8 cellular contexts compared by ENCODE assay signal in the genomic region with DNA sequence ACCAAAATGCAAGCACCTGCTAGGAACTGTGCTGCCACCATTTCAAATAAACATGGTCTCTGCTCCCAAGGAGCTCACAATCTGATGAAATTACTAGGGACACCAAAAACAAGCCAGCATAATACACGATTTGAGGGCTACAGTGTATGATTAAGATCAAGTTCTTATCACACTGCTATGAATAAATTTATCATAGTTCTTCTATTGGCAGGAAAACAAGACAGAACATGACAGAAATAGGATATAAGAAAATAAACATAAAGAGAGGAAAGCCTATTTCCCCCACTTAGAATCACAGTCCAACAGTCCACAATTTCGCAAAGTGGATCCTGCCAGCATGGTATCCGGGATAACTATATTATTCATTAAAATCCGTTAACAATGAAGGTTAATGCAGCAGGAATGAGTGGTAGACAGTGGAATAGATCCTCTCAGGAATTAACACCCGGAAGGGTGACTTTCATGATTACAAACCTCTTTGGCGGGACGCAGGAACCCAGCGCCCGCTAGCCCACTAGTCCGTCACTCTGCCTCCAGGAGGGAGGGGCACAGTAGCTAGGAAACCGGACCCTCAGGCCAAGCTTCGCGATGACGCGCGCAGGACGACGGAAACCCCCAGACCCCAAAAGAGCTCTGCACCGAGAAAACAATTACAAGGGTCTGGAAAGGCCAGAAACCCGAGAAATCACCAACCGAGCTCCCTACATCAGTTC. TPM values are rescaled to one million over a fixed set of nuclear protein-coding genes. Genes with fewer than 3 reads are reported as not detected.
DNase-seq lines count a peak whose midpoint lies in the region; ATAC-seq and TF ChIP-seq lines count a peak whose summit lies in the region.

No MANE protein-coding gene starts in this region.

- H3K36me3 ChIP-seq in SU-DHL-6 (ENCODE audit: low read length) = peaks cover 1% of the 10 kb centered on the region; the same call in 1 of the 2 replicates

- peak overlapping the region; percentile 78 for H3K4me3 ChIP-seq in SU-DHL-6 (ENCODE audit: insufficient read depth, low read length, poor library complexity, severe bottlenecking)

- peaks cover 5 to 11% (median 6%) of the 10 kb centered on the region in 3 donors for H3K36me3 Mint-ChIP-seq in naive thymus-derived CD8-positive, alpha-beta T cell

- H3K4me3 Mint-ChIP-seq in naive thymus-derived CD8-positive, alpha-beta T cell = peak overlapping the region; percentile 83 to 97 (median 95)

- H3K27ac Mint-ChIP-seq in naive thymus-derived CD8-positive, alpha-beta T cell = peak overlapping the region; percentile 83 to 98 (median 96)

- H3K9me3 Mint-ChIP-seq in naive thymus-derived CD8-positive, alpha-beta T cell = peaks cover 0 to 9% (median 0%) of the 10 kb centered on the region in 9 donors

- H3K9me3 ChIP-seq in SU-DHL-6 (ENCODE audit: insufficient read depth, low read length) = no peaks in the 10 kb centered on the region

- peak overlapping the region; percentile 86 for H3K4me2 ChIP-seq in SU-DHL-6 (ENCODE audit: low read depth, low read length, poor library complexity, severe bottlenecking)

- H3K27ac ChIP-seq in SU-DHL-6 (ENCODE audit: low read depth, low read length) = peak overlapping the region; percentile 38

- H3K79me2 ChIP-seq in SU-DHL-6 (ENCODE audit: insufficient read depth, low read length) = peaks cover 42% of the 10 kb centered on the region

- H3K9ac ChIP-seq in SU-DHL-6 (ENCODE audit: low read length) = peak overlapping the region; percentile 63

- peak; percentile 29 for ATAC-seq in GM19463 (IDR thresholded peaks at IDR 0.05; ENCODE audit: unreplicated experiment)
- peak; percentile 40 for ATAC-seq in HG03460 (IDR thresholded peaks at IDR 0.05; ENCODE audit: unreplicated experiment)
- ATAC-seq in esophagus mucosa = peak; percentile 7
- no peak for ATAC-seq in naive thymus-derived CD8-positive, alpha-beta T cell

- H4K20me1 ChIP-seq in SU-DHL-6 (ENCODE audit: low read depth, low read length) = no peaks in the 10 kb centered on the region

- no peaks in the 10 kb centered on the region for H3K27me3 ChIP-seq in SU-DHL-6 (ENCODE audit: low read length)

- no peaks in the 10 kb centered on the region for H3K27me3 Mint-ChIP-seq in naive thymus-derived CD8-positive, alpha-beta T cell

- H3K4me1 Mint-ChIP-seq in naive thymus-derived CD8-positive, alpha-beta T cell = peaks cover 22 to 56% (median 50%) of the 10 kb centered on the region in 4 donors

- peak; percentile 74 for DNase-seq in DMS53 (lab: John Stamatoyannopoulos, UW)
- no peak for DNase-seq in naive thymus-derived CD8-positive, alpha-beta T cell
- DNase-seq in stimulated activated CD4-positive, alpha-beta T cell treated with anti-CD3 and anti-CD28 coated beads, Interleukin-4, amount 100 ng/mL, for 4 hours = no peak
- no peak for DNase-seq in NCI-H1436 treated with DMSO at 0.1 percent for 48 hours (lab: John Stamatoyannopoulos, UW)

- no peaks in the 10 kb centered on the region for H3K9me2 ChIP-seq in SU-DHL-6 (replicated peaks; ENCODE audit: insufficient read depth, low read length)

- POLR2A ChIA-PET in naive thymus-derived CD8-positive, alpha-beta T cell (lab: Charles Lee) = interaction anchor here (0.7 to 2.9 kb wide), 14 partner anchors 11 to 1895 kb away, joined by 3 to 23 read pairs (median 4); a partner anchor contains a TSS

- peak overlapping the region; percentile 46 for H2AFZ ChIP-seq in SU-DHL-6 (ENCODE audit: low read depth, low read length, severe bottlenecking)

- peaks cover 11% of the 10 kb centered on the region for H3F3A ChIP-seq in SU-DHL-6 (ENCODE audit: insufficient read depth)

- no peak for TF ChIP-seq CTCF in SU-DHL-6 (IDR thresholded peaks at IDR 0.05; ENCODE audit: insufficient read depth, low read length, poor library complexity, severe bottlenecking)

RNA-seq across cellular contexts. Expression of a gene that starts 0.7 kb away (rescaled TPM):
- total RNA-seq in esophagus mucosa = 5.3 TPM
- total RNA-seq in naive thymus-derived CD8-positive, alpha-beta T cell = 10 to 100 TPM; 31.9 to 36.0 TPM
- 10 to 100 TPM; 14.2 to 21.4 (median 18.0) TPM for polyA plus RNA-seq in naive thymus-derived CD8-positive, alpha-beta T cell

RNA-seq across cellular contexts. Expression of a gene that starts 0.8 kb away (rescaled TPM):
- 4.1 TPM for total RNA-seq in esophagus mucosa
- 10 to 100 TPM; 12.5 to 13.4 TPM for total RNA-seq in naive thymus-derived CD8-positive, alpha-beta T cell
- polyA plus RNA-seq in naive thymus-derived CD8-positive, alpha-beta T cell = 1 to 10 TPM; 1.4 to 5.4 (median 2.8) TPM

RNA-seq across cellular contexts. Expression of a gene that starts 46.1 kb away (rescaled TPM):
- 4.5 TPM for total RNA-seq in esophagus mucosa
- 10 to 100 TPM; 68.2 to 68.5 TPM for total RNA-seq in naive thymus-derived CD8-positive, alpha-beta T cell
- 10 to 100 TPM in 2 of 3 donors, 1 to 10 TPM in 1; 6.6 to 33.0 (median 15.3) TPM for polyA plus RNA-seq in naive thymus-derived CD8-positive, alpha-beta T cell

Comparison
In these comparisons a context has a peak if more than half of its experiments do, and no peak if none do; other contexts are left out.
1. ATAC-seq: peak in GM19463 (single experiment), HG03460 (single experiment) and esophagus mucosa (single experiment); none in naive thymus-derived CD8-positive, alpha-beta T cell (0 of 2).
2. RNA of a gene that starts 46.1 kb away (total RNA-seq): 68.2 to 68.5 TPM in naive thymus-derived CD8-positive, alpha-beta T cell; 4.5 TPM in esophagus mucosa (single experiment); every median in the first group is over 10 times any median in the second.